In genomic region chr11:62555464-62556092, GRCh38 we compare ENCODE assay signal across 8 cellular contexts. TPM values are rescaled to one million over a fixed set of nuclear protein-coding genes. Genes with fewer than 3 reads are reported as not detected.
A peak's percentile ranks its signal among the peaks of the same experiment; 100 is the strongest.
DNase-seq lines count a peak whose midpoint lies in the region; ATAC-seq and TF ChIP-seq lines count a peak whose summit lies in the region.

No MANE protein-coding gene starts in this region.

- no peaks in the 10 kb centered on the region for H3K9me3 Mint-ChIP-seq in WTC11
- H3K9me3 Mint-ChIP-seq in endothelial cell (ENCODE audit: unreplicated experiment) = no peaks in the 10 kb centered on the region
- H3K9me3 Mint-ChIP-seq in neural crest cell = no peaks in the 10 kb centered on the region

- POLR2A ChIA-PET in WTC11 (lab: Charles Lee) = interaction anchor here (0.6 to 2.0 kb wide), 4 partner anchors 13 to 174 kb away, joined by 3 to 9 read pairs (median 4); partner anchors contain the start of gene TUT1

- H3K36me3 Mint-ChIP-seq in WTC11 = peaks cover 32% of the 10 kb centered on the region
- peaks cover 16% of the 10 kb centered on the region for H3K36me3 Mint-ChIP-seq in endothelial cell (ENCODE audit: low read depth, unreplicated experiment)
- peaks cover 29% of the 10 kb centered on the region for H3K36me3 Mint-ChIP-seq in neural crest cell (ENCODE audit: low read depth)

- H3K4me3 Mint-ChIP-seq in WTC11 = no peak overlapping the region
- H3K4me3 Mint-ChIP-seq in endothelial cell (ENCODE audit: unreplicated experiment) = peak overlapping the region; percentile 62
- H3K4me3 Mint-ChIP-seq in neural crest cell = peak overlapping the region; percentile 58

- CTCF ChIA-PET in WTC11 (lab: Charles Lee) = interaction anchor here (0.7 to 11.8 kb wide), 5 partner anchors 10 to 232 kb away, joined by 4 to 311 read pairs (median 61); partner anchors contain the start of genes AHNAK and TMEM179B

- H3K9me3 ChIP-seq in HUES48 (ENCODE audit: control insufficient read depth, insufficient read depth, low read length) = no peaks in the 10 kb centered on the region

- H3K4me1 Mint-ChIP-seq in WTC11 (peaks cover 78% of the 10 kb centered on the region), endothelial cell (ENCODE audit: unreplicated experiment) (peaks cover 55% of the 10 kb centered on the region), neural crest cell (peaks cover 71% of the 10 kb centered on the region)

- H3K4me3 ChIP-seq in HUES48 (ENCODE audit: low read depth, low read length) = no peak overlapping the region

- H3K9ac ChIP-seq in HUES48 (ENCODE audit: low read depth, low read length) = no peak overlapping the region

- peaks cover 61% of the 10 kb centered on the region for H3K4me1 ChIP-seq in HUES48 (ENCODE audit: control insufficient read depth, insufficient read depth, low read length)

- no peak for TF ChIP-seq CTCF in WTC11 (IDR thresholded peaks at IDR 0.05)
- TF ChIP-seq CTCF in endothelial cell (IDR thresholded peaks at IDR 0.05; ENCODE audit: unreplicated experiment) = no peak
- TF ChIP-seq CTCF in neural crest cell (conservative IDR thresholded peaks at IDR 0.05) = no peak

- H3K27me3 Mint-ChIP-seq in WTC11 (ENCODE audit: low read depth) (peaks cover 3% of the 10 kb centered on the region), endothelial cell (ENCODE audit: unreplicated experiment) (peaks cover 22% of the 10 kb centered on the region), neural crest cell (ENCODE audit: low read depth) (peaks cover 18% of the 10 kb centered on the region)

- H3K27ac Mint-ChIP-seq in WTC11 = peak overlapping the region; percentile 97
- peak overlapping the region; percentile 94 for H3K27ac Mint-ChIP-seq in endothelial cell (ENCODE audit: unreplicated experiment)
- H3K27ac Mint-ChIP-seq in neural crest cell (ENCODE audit: unreplicated experiment) = peak overlapping the region; percentile 94

- ATAC-seq in GM18868 (IDR thresholded peaks at IDR 0.05; ENCODE audit: unreplicated experiment) = peak; percentile 52
- ATAC-seq in WTC11 = no peak
- no peak for ATAC-seq in HG03457 (IDR thresholded peaks at IDR 0.05; ENCODE audit: unreplicated experiment)

- peak; percentile 57 for DNase-seq in A172 (ENCODE audit: low spot score)
- DNase-seq in WTC11 (ENCODE audit: low spot score) = no peak
- no peak for DNase-seq in endothelial cell (ENCODE audit: low spot score)
- no peak for DNase-seq in neural crest cell (ENCODE audit: low read depth, low spot score)
- no peak for DNase-seq in mesenteric fat pad (ENCODE audit: low spot score)

- no peaks in the 10 kb centered on the region for H3K27me3 ChIP-seq in HUES48 (ENCODE audit: control insufficient read depth, insufficient read depth, low read length)

- peak overlapping the region; percentile 80 for H3K27ac ChIP-seq in HUES48 (ENCODE audit: low read depth, low read length)

- H3K36me3 ChIP-seq in HUES48 (ENCODE audit: control insufficient read depth, insufficient read depth, low read length) = peaks cover 39% of the 10 kb centered on the region

TF ChIP-seq in WTC11, 78 proteins besides CTCF, POLR2A, EP300 and RAD21:
- no peak for TF ChIP-seq NR2C2 (CRISPR knock-in tag; IDR thresholded peaks at IDR 0.05)
- TF ChIP-seq FOXP4 (CRISPR knock-in tag; IDR thresholded peaks at IDR 0.05) = no peak

RNA-seq across cellular contexts. Expression of gene AHNAK, which starts 9.0 kb away (rescaled TPM):
- 298 and 391 TPM in 2 replicates for total RNA-seq in A172 (2014; rRNA removed; shearing (Covaris generic))
- 10.9 to 21.0 TPM (median 11.5 TPM) in 3 replicates for total RNA-seq in WTC11 (2021)
- total RNA-seq in endothelial cell (ENCODE audit: unreplicated experiment) = 136 TPM
- total RNA-seq in neural crest cell = 0.65 and 1.2 TPM in 2 replicates
- 1,254 TPM for total RNA-seq in mesenteric fat pad

RNA-seq across cellular contexts. Expression of gene EEF1G, which starts 18.1 kb away (rescaled TPM):
- 1,294 and 1,343 TPM in 2 replicates for total RNA-seq in A172 (2014; rRNA removed; shearing (Covaris generic))
- total RNA-seq in WTC11 (2021) (1,667 to 1,857 TPM (median 1,846 TPM) in 3 replicates), endothelial cell (ENCODE audit: unreplicated experiment) (1,951 TPM), neural crest cell (2,024 and 2,072 TPM in 2 replicates), mesenteric fat pad (865 TPM)

RNA-seq across cellular contexts. Expression of gene TUT1, which starts 35.7 kb away (rescaled TPM):
- total RNA-seq in A172 (2014; rRNA removed; shearing (Covaris generic)) = 7.9 and 9.6 TPM in 2 replicates
- 35.3 to 40.0 TPM (median 37.3 TPM) in 3 replicates for total RNA-seq in WTC11 (2021)
- total RNA-seq in endothelial cell (ENCODE audit: unreplicated experiment) = 21.2 TPM
- 18.0 and 20.7 TPM in 2 replicates for total RNA-seq in neural crest cell
- 13.4 TPM for total RNA-seq in mesenteric fat pad

RNA-seq across cellular contexts. Expression of gene MTA2, which starts 46.1 kb away (rescaled TPM):
- total RNA-seq in A172 (2014; rRNA removed; shearing (Covaris generic)) = 114 and 139 TPM in 2 replicates
- 101 to 115 TPM (median 103 TPM) in 3 replicates for total RNA-seq in WTC11 (2021)
- 157 TPM for total RNA-seq in endothelial cell (ENCODE audit: unreplicated experiment)
- 195 and 203 TPM in 2 replicates for total RNA-seq in neural crest cell
- total RNA-seq in mesenteric fat pad = 103 TPM

RNA-seq across cellular contexts. Expression of gene EML3, which starts 57.0 kb away (rescaled TPM):
- 16.0 and 19.5 TPM in 2 replicates for total RNA-seq in A172 (2014; rRNA removed; shearing (Covaris generic))
- total RNA-seq in WTC11 (2021) (45.5 to 54.7 TPM (median 51.1 TPM) in 3 replicates), endothelial cell (ENCODE audit: unreplicated experiment) (98.6 TPM), neural crest cell (37.4 and 40.0 TPM in 2 replicates), mesenteric fat pad (116 TPM)
